Comparison of ENCODE assay signal across 20 cellular contexts in the genomic region with DNA sequence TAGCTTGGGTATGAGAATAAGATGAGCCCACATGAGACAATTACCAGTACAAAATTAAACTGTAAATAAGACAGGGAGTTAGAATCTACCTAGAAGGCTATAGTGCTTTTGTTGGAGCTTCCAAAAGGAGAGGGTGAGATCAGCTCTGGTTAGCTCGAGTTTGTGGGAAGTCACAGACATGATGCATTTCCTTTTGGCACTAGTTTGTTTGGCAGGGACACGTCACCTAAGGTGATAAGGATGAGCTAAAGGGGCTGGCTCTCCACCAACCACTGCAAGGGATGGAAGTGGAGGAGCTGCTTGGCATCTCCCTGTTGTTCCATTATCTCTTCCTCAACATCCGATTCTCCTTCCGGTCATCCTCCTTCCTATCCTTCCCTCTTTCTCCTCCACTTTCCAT. TPM values are rescaled to one million over a fixed set of nuclear protein-coding genes. Genes with fewer than 3 reads are reported as not detected.
DNase-seq lines count a peak whose midpoint lies in the region; ATAC-seq and TF ChIP-seq lines count a peak whose summit lies in the region.
"Had no signal": no experiment of that assay in that cellular context is flagged by ENCODE, and none has a peak within 500 bp of the region (broad histone marks: within the 10 kb centered on the region; RNA-seq: fewer than 3 reads in every experiment).

No MANE protein-coding gene starts in this region.

- no peak for ATAC-seq in HG03025 (IDR thresholded peaks at IDR 0.05; ENCODE audit: low FRiP score, unreplicated experiment)
- ATAC-seq: CD8-positive, alpha-beta T cell had no signal

- TF ChIP-seq CTCF in choroid plexus epithelial cell (conservative IDR thresholded peaks at IDR 0.05; ENCODE audit: low read depth, low read length) (no peak), osteoblast (IDR thresholded peaks at IDR 0.05; ENCODE audit: extremely low read depth, low read depth, low read length) (no peak)

- peaks cover 2% of the 10 kb centered on the region for H3K9me3 ChIP-seq in osteoblast (ENCODE audit: low read depth, low read length)
- H3K9me3 ChIP-seq: SJCRH30 had no signal

- no peaks in the 10 kb centered on the region for H3K36me3 ChIP-seq in osteoblast (ENCODE audit: insufficient read depth, low read length)
- H3K36me3 ChIP-seq: SJCRH30 had no signal

- no peak overlapping the region for H3K4me3 Mint-ChIP-seq in activated CD4-positive, alpha-beta T cell treated with anti-CD3 and anti-CD28 coated beads, Interleukin-2, amount 10 ng/mL, durations not matched to agents 7 days and 5 days
- H3K4me3 Mint-ChIP-seq: CD8-positive, alpha-beta T cell had no signal

- CTCF ChIA-PET in activated CD4-positive, alpha-beta T cell treated with anti-CD3 and anti-CD28 coated beads, Interleukin-2, amount 10 ng/mL, durations not matched to agents 7 days and 5 days (lab: Charles Lee), result interaction anchor here (1.1 to 1.5 kb wide), 2 partner anchors 9 to 10 kb away, joined by 3 to 4 read pairs; no protein-coding TSS in a partner anchor

- no peak overlapping the region for H3K4me3 ChIP-seq in choroid plexus epithelial cell (ENCODE audit: low read depth, low read length)
- H3K4me3 ChIP-seq in osteoblast (ENCODE audit: insufficient read depth, low read length), result no peak overlapping the region
- H3K4me3 ChIP-seq: SJCRH30 had no signal

- H3K27ac ChIP-seq in osteoblast (ENCODE audit: low read depth, low read length), result peak overlapping the region; percentile 2
- H3K27ac ChIP-seq: HL-60, RWPE1, SJCRH30 had no signal

- H3K4me1 ChIP-seq in osteoblast (ENCODE audit: insufficient read depth, low read length), result peaks cover 10% of the 10 kb centered on the region
- H3K4me1 ChIP-seq: SJCRH30 had no signal

- H3K27me3 ChIP-seq in osteoblast (ENCODE audit: insufficient read depth, low read length), result no peaks in the 10 kb centered on the region
- H3K27me3 ChIP-seq: SJCRH30 had no signal

- DNase-seq in GM03348 (ENCODE audit: low spot score), result peak; percentile 38
- peak; percentile 52 for DNase-seq in RKO (ENCODE audit: low spot score)
- peak; percentile 32 for DNase-seq in choroid plexus epithelial cell (ENCODE audit: low read depth)
- DNase-seq in osteoblast (ENCODE audit: insufficient read length, low spot score, missing footprints), result no peak
- DNase-seq in activated CD4-positive, alpha-beta T cell treated with anti-CD3 and anti-CD28 coated beads, Interleukin-2, amount 10 ng/mL, durations not matched to agents 7 days and 5 days, result no peak
- no peak for DNase-seq in H4 (ENCODE audit: low spot score)
- DNase-seq in SK-N-DZ (ENCODE audit: low spot score), result no peak
- DNase-seq: CD8-positive, alpha-beta T cell; DMS79; GF-D8; KBM-7; NCI-H1436; NCI-H2029; NCI-H2171; NCI-H446; NCI-H69; SJCRH30 had no signal

- no peak overlapping the region for H3K27ac Mint-ChIP-seq in activated CD4-positive, alpha-beta T cell treated with anti-CD3 and anti-CD28 coated beads, Interleukin-2, amount 10 ng/mL, durations not matched to agents 7 days and 5 days
- H3K27ac Mint-ChIP-seq: CD8-positive, alpha-beta T cell had no signal

- no peaks in the 10 kb centered on the region for H4K20me1 ChIP-seq in osteoblast (ENCODE audit: insufficient read depth, low read length)

- POLR2A ChIA-PET in activated CD4-positive, alpha-beta T cell treated with anti-CD3 and anti-CD28 coated beads, Interleukin-2, amount 10 ng/mL, durations not matched to agents 7 days and 5 days (lab: Charles Lee), result no interaction called here

- no peaks in the 10 kb centered on the region for H3K36me3 Mint-ChIP-seq in activated CD4-positive, alpha-beta T cell treated with anti-CD3 and anti-CD28 coated beads, Interleukin-2, amount 10 ng/mL, durations not matched to agents 7 days and 5 days (ENCODE audit: low read depth)

- H3K4me2 ChIP-seq in osteoblast (ENCODE audit: insufficient read depth, low read length), result no peak overlapping the region

- no peaks in the 10 kb centered on the region for H3K79me2 ChIP-seq in osteoblast (ENCODE audit: insufficient read depth, low read length)

- peaks cover 15% of the 10 kb centered on the region for H3K9me3 Mint-ChIP-seq in activated CD4-positive, alpha-beta T cell treated with anti-CD3 and anti-CD28 coated beads, Interleukin-2, amount 10 ng/mL, durations not matched to agents 7 days and 5 days

- peaks cover 4% of the 10 kb centered on the region for H3K4me1 Mint-ChIP-seq in activated CD4-positive, alpha-beta T cell treated with anti-CD3 and anti-CD28 coated beads, Interleukin-2, amount 10 ng/mL, durations not matched to agents 7 days and 5 days

- no peaks in the 10 kb centered on the region for H3K27me3 Mint-ChIP-seq in activated CD4-positive, alpha-beta T cell treated with anti-CD3 and anti-CD28 coated beads, Interleukin-2, amount 10 ng/mL, durations not matched to agents 7 days and 5 days

- H2AFZ ChIP-seq in osteoblast (ENCODE audit: low read length), result peak overlapping the region; percentile 45

RNA-seq across cellular contexts. Expression of a gene that starts 48.6 kb away (rescaled TPM):
- 1.8 and 3.6 TPM in 2 replicates for total RNA-seq in osteoblast
- total RNA-seq in activated CD4-positive, alpha-beta T cell treated with anti-CD3 and anti-CD28 coated beads, Interleukin-2, amount 10 ng/mL, durations not matched to agents 7 days and 5 days, result under 1 TPM; 0.27 to 0.87 TPM
- total RNA-seq in H4 (2014; rRNA removed; shearing (Covaris generic)), result 0.45 and 1.7 TPM in 2 replicates
- polyA plus RNA-seq in SK-N-DZ (2014; cell fraction: cytosol; rRNA removed), result not detected in 2 replicates
- not detected in 2 replicates for polyA plus RNA-seq in SK-N-DZ (2014; cell fraction: nucleus; rRNA removed)

Comparison
In these comparisons a context has a peak if more than half of its experiments do, and no peak if none do; other contexts are left out.
1. DNase-seq: peak in GM03348 (single experiment), RKO (single experiment) and choroid plexus epithelial cell (single experiment); none in osteoblast (single experiment), activated CD4-positive, alpha-beta T cell treated with anti-CD3 and anti-CD28 coated beads, Interleukin-2, amount 10 ng/mL, durations not matched to agents 7 days and 5 days (single experiment), H4 (single experiment) and SK-N-DZ (single experiment).